Comparison of ENCODE assay signal across 14 cellular contexts in genomic region chr1:10540277-10541005, GRCh38.
DNase-seq lines count a peak whose midpoint lies in the region; ATAC-seq, FAIRE-seq and TF ChIP-seq lines count a peak whose summit lies in the region.
"Had no signal": no experiment of that assay in that cellular context is flagged by ENCODE, and none has a peak within 500 bp of the region (broad histone marks: within the 10 kb centered on the region; RNA-seq: fewer than 3 reads in every experiment).

No MANE protein-coding gene starts in this region.

- 90% methylated on average over 9 of the region's 9 CpGs for WGBS in SK-N-SH (ENCODE audit: low lambda C conversion rate)
- WGBS in endodermal cell (ENCODE audit: insufficient coverage in 1 of 2, insufficient read length in 1 of 2), 2 experiments: 59 to 66% methylated on average over 5 to 9 of the region's 9 CpGs
- 29 to 33% methylated on average over 9 of the region's 9 CpGs for WGBS in thyroid gland, 2 donors
- WGBS in lower leg skin, 2 donors: 74 to 76% methylated on average over 9 of the region's 9 CpGs

- H3K27me3 Mint-ChIP-seq in endodermal cell (ENCODE audit: insufficient read depth): no peaks in the 10 kb centered on the region
- no peaks in the 10 kb centered on the region for H3K27me3 Mint-ChIP-seq in activated CD8-positive, alpha-beta T cell treated with anti-CD3 and anti-CD28 coated beads, Interleukin-2, amount 10 ng/mL, durations not matched to agents 7 days and 5 days (ENCODE audit: low read depth)

- no peak for TF ChIP-seq EP300 in SK-N-SH (IDR thresholded peaks at IDR 0.05; ENCODE audit: borderline replicate concordance in 1 of 2, low read depth in 1 of 2, low read length in 1 of 2)

- DNase-seq in SK-N-SH (peak; percentile 54), endodermal cell (no peak), kidney (no peak), thyroid gland (peak; percentile 63 to 66), lower leg skin (ENCODE audit: low spot score in 2 of 2) (no peak)
- DNase-seq in activated CD8-positive, alpha-beta T cell treated with anti-CD3 and anti-CD28 coated beads, Interleukin-2, amount 10 ng/mL, durations not matched to agents 7 days and 5 days: no peak
- DNase-seq: HCEC 1CT, left colon, testis had no signal

- H3K4me1 Mint-ChIP-seq in endodermal cell: peaks cover 36% of the 10 kb centered on the region
- H3K4me1 Mint-ChIP-seq in activated CD8-positive, alpha-beta T cell treated with anti-CD3 and anti-CD28 coated beads, Interleukin-2, amount 10 ng/mL, durations not matched to agents 7 days and 5 days (ENCODE audit: low read depth): peaks cover 38% of the 10 kb centered on the region

- CTCF ChIA-PET in SK-N-SH (lab: Yijun Ruan, JAX): interaction anchor here (1.2 to 1.3 kb wide), 2 partner anchors 27 to 33 kb away, joined by 3 to 4 read pairs; no protein-coding TSS in a partner anchor
- CTCF ChIA-PET in activated CD8-positive, alpha-beta T cell treated with anti-CD3 and anti-CD28 coated beads, Interleukin-2, amount 10 ng/mL, durations not matched to agents 7 days and 5 days (lab: Charles Lee): interaction anchor here (1.0 to 1.9 kb wide), 4 partner anchors 9 to 32 kb away, joined by 3 to 6 read pairs (median 4); no protein-coding TSS in a partner anchor

- H3K9me3 Mint-ChIP-seq in endodermal cell: no peaks in the 10 kb centered on the region
- H3K9me3 Mint-ChIP-seq in activated CD8-positive, alpha-beta T cell treated with anti-CD3 and anti-CD28 coated beads, Interleukin-2, amount 10 ng/mL, durations not matched to agents 7 days and 5 days (ENCODE audit: insufficient read depth): no peaks in the 10 kb centered on the region

- no peaks in the 10 kb centered on the region for H3K9me2 ChIP-seq in SK-N-SH

- ATAC-seq in SK-N-SH treated with all-trans-retinoic acid at 6 μM for 48 hours: no peak
- no peak for ATAC-seq in HG03432 (IDR thresholded peaks at IDR 0.05; ENCODE audit: unreplicated experiment)
- no peak for ATAC-seq in activated CD8-positive, alpha-beta T cell treated with anti-CD3 and anti-CD28 coated beads, Interleukin-2, amount 10 ng/mL, durations not matched to agents 7 days and 5 days
- ATAC-seq: A549, left colon had no signal

- FAIRE-seq in kidney (lab: Jason Lieb, UNC): no peak
- FAIRE-seq: A549, frontal cortex, GM18507 had no signal

- no peak overlapping the region for H3K4me3 ChIP-seq in SK-N-SH (ENCODE audit: low read depth in 2 of 2, low read length in 1 of 2)
- H3K4me3 ChIP-seq in endodermal cell (ENCODE audit: low read length): no peak overlapping the region
- no peak overlapping the region for H3K4me3 ChIP-seq in kidney (ENCODE audit: low read length in 2 of 2)
- H3K4me3 ChIP-seq in thyroid gland (replicated peaks in 1 of 3): no peak overlapping the region
- H3K4me3 ChIP-seq in lower leg skin (ENCODE audit: low read depth, poor library complexity, severe bottlenecking): no peak overlapping the region
- H3K4me3 ChIP-seq: A549 had no signal

- intact Hi-C loops in kidney (cut with DNase I): no loop called here
- intact Hi-C loops in thyroid gland (cut with DNase I): no loop called here
- intact Hi-C loops in lower leg skin (cut with DNase I; ENCODE audit: low total_unique reads): no loop called here

- no peak for TF ChIP-seq RAD21 in SK-N-SH (IDR thresholded peaks at IDR 0.05; ENCODE audit: low read length)

- H3F3A ChIP-seq in SK-N-SH (replicated peaks; ENCODE audit: insufficient read depth): no peaks in the 10 kb centered on the region

- peak overlapping the region; percentile 74 for H3K27ac Mint-ChIP-seq in endodermal cell
- no peak overlapping the region for H3K27ac Mint-ChIP-seq in activated CD8-positive, alpha-beta T cell treated with anti-CD3 and anti-CD28 coated beads, Interleukin-2, amount 10 ng/mL, durations not matched to agents 7 days and 5 days

- H3K4me1 ChIP-seq in SK-N-SH (ENCODE audit: control insufficient read depth in 1 of 2, insufficient read depth in 2 of 2, low read depth in 1 of 2, low read length in 1 of 2): peaks cover 7 to 32% of the 10 kb centered on the region in 2 experiments; a peak in 3 of 4 replicates
- H3K4me1 ChIP-seq in endodermal cell (ENCODE audit: control insufficient read depth, insufficient read depth, low read length): no peaks in the 10 kb centered on the region
- H3K4me1 ChIP-seq in kidney (ENCODE audit: control insufficient read depth in 1 of 2, insufficient read depth in 1 of 2, low read depth in 1 of 2, low read length in 2 of 2): peaks cover 0 to 4% of the 10 kb centered on the region in 2 donors
- H3K4me1 ChIP-seq in thyroid gland: peaks cover 17 to 26% of the 10 kb centered on the region in 2 donors
- H3K4me1 ChIP-seq: A549 had no signal

- TF ChIP-seq POLR2A in thyroid gland (IDR thresholded peaks at IDR 0.05): no peak
- TF ChIP-seq POLR2A in lower leg skin (IDR thresholded peaks at IDR 0.05): no peak

- POLR2A ChIA-PET in SK-N-SH (lab: Yijun Ruan, JAX): no interaction called here
- POLR2A ChIA-PET in activated CD8-positive, alpha-beta T cell treated with anti-CD3 and anti-CD28 coated beads, Interleukin-2, amount 10 ng/mL, durations not matched to agents 7 days and 5 days (lab: Charles Lee): interaction anchor here (1.5 kb wide), 1 partner anchor 10 kb away, joined by 3 read pairs; no protein-coding TSS in a partner anchor

- H3K27me3 ChIP-seq in SK-N-SH (ENCODE audit: insufficient read depth) (no peaks in the 10 kb centered on the region), endodermal cell (ENCODE audit: control insufficient read depth, insufficient read depth, low read length, poor library complexity, severe bottlenecking) (no peaks in the 10 kb centered on the region), thyroid gland (no peaks in the 10 kb centered on the region)
- H3K27me3 ChIP-seq: testis had no signal

- TF ChIP-seq CTCF in SK-N-SH (IDR thresholded peaks at IDR 0.05) (no peak), endodermal cell (conservative IDR thresholded peaks at IDR 0.05) (no peak), kidney (IDR thresholded peaks at IDR 0.05; ENCODE audit: borderline replicate concordance, extremely low read depth, insufficient read depth) (no peak), thyroid gland (IDR thresholded peaks at IDR 0.05) (no peak), lower leg skin (IDR thresholded peaks at IDR 0.05) (no peak)

- no peak overlapping the region for H3K4me2 ChIP-seq in SK-N-SH
- H3K4me2 ChIP-seq: A549 had no signal

- H3K36me3 Mint-ChIP-seq in endodermal cell (ENCODE audit: low read depth): peaks cover 31% of the 10 kb centered on the region
- H3K36me3 Mint-ChIP-seq in activated CD8-positive, alpha-beta T cell treated with anti-CD3 and anti-CD28 coated beads, Interleukin-2, amount 10 ng/mL, durations not matched to agents 7 days and 5 days (ENCODE audit: low read depth): peaks cover 23% of the 10 kb centered on the region

- peak overlapping the region; percentile 13 for H3K4me3 Mint-ChIP-seq in endodermal cell
- no peak overlapping the region for H3K4me3 Mint-ChIP-seq in activated CD8-positive, alpha-beta T cell treated with anti-CD3 and anti-CD28 coated beads, Interleukin-2, amount 10 ng/mL, durations not matched to agents 7 days and 5 days

- H3K27ac ChIP-seq in SK-N-SH (ENCODE audit: low read depth in 2 of 2, low read length in 1 of 2) (no peak overlapping the region; a peak in 1 of 4 replicates), endodermal cell (ENCODE audit: low read depth, low read length) (no peak overlapping the region), kidney (ENCODE audit: low read depth in 2 of 2, low read length in 2 of 2) (peak overlapping the region; percentile 24 to 25), thyroid gland (peak overlapping the region; percentile 67 to 83 (median 79))
- H3K27ac ChIP-seq: A549, testis had no signal

- H3K36me3 ChIP-seq in SK-N-SH (replicated peaks in 1 of 2; ENCODE audit: control insufficient read depth in 1 of 2, insufficient read depth in 2 of 2, low read length in 1 of 2): peaks cover 12 to 27% of the 10 kb centered on the region in 2 experiments
- peaks cover 33% of the 10 kb centered on the region for H3K36me3 ChIP-seq in endodermal cell (ENCODE audit: control insufficient read depth, insufficient read depth, low read length)
- H3K36me3 ChIP-seq in kidney (ENCODE audit: control insufficient read depth in 1 of 2, insufficient read depth in 2 of 2, low read length in 2 of 2): peaks cover 0 to 4% of the 10 kb centered on the region in 2 donors
- H3K36me3 ChIP-seq in thyroid gland: no peaks in the 10 kb centered on the region

- no peaks in the 10 kb centered on the region for H3K79me2 ChIP-seq in SK-N-SH (ENCODE audit: insufficient read depth)

- H3K9ac ChIP-seq in SK-N-SH (no peak overlapping the region), endodermal cell (ENCODE audit: extremely low read depth, low read length, poor library complexity, severe bottlenecking) (no peak overlapping the region), kidney (ENCODE audit: low read length in 2 of 2) (no peak overlapping the region)

- H3K9me3 ChIP-seq in SK-N-SH: no peaks in the 10 kb centered on the region
- H3K9me3 ChIP-seq in endodermal cell (ENCODE audit: control insufficient read depth, low read length): no peaks in the 10 kb centered on the region
- no peaks in the 10 kb centered on the region for H3K9me3 ChIP-seq in kidney (ENCODE audit: control insufficient read depth in 1 of 2, low read length in 2 of 2)
- no peaks in the 10 kb centered on the region for H3K9me3 ChIP-seq in thyroid gland
- H3K9me3 ChIP-seq: A549, testis had no signal

- H2AFZ ChIP-seq in SK-N-SH (ENCODE audit: low read depth): no peak overlapping the region

- H4K20me1 ChIP-seq in SK-N-SH (ENCODE audit: insufficient read depth): no peaks in the 10 kb centered on the region

TF ChIP-seq in SK-N-SH, 30 proteins besides CTCF, POLR2A, EP300 and RAD21 (continues in another document):
- TF ChIP-seq, protein P1, sequence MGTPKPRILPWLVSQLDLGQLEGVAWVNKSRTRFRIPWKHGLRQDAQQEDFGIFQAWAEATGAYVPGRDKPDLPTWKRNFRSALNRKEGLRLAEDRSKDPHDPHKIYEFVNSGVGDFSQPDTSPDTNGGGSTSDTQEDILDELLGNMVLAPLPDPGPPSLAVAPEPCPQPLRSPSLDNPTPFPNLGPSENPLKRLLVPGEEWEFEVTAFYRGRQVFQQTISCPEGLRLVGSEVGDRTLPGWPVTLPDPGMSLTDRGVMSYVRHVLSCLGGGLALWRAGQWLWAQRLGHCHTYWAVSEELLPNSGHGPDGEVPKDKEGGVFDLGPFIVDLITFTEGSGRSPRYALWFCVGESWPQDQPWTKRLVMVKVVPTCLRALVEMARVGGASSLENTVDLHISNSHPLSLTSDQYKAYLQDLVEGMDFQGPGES (IDR thresholded peaks at IDR 0.05; ENCODE audit: low read depth, low read length): no peak

TF ChIP-seq in SK-N-SH treated with all-trans-retinoic acid at 6 μM for 48 hours, 23 proteins besides CTCF, POLR2A, EP300 and RAD21 (continues in another document):
- TF ChIP-seq ZC3H10 (CRISPR knock-in tag; IDR thresholded peaks at IDR 0.05): no peak
- no peak for TF ChIP-seq TCF4 (CRISPR knock-in tag; IDR thresholded peaks at IDR 0.05; ENCODE audit: borderline replicate concordance)
- no peak for TF ChIP-seq PPARA (CRISPR knock-in tag; IDR thresholded peaks at IDR 0.05; ENCODE audit: borderline replicate concordance)
- TF ChIP-seq ZNF70 (CRISPR knock-in tag; IDR thresholded peaks at IDR 0.05): no peak
- no peak for TF ChIP-seq ESRRG (CRISPR knock-in tag; IDR thresholded peaks at IDR 0.05)
- no peak for TF ChIP-seq GLIS3 (CRISPR knock-in tag; IDR thresholded peaks at IDR 0.05)

Comparison
In these comparisons a context has a peak if more than half of its experiments do, and no peak if none do; other contexts are left out.
1. DNase-seq: peak in SK-N-SH (single experiment) and thyroid gland (2 of 2); none in endodermal cell (single experiment), kidney (single experiment), lower leg skin (0 of 2) and activated CD8-positive, alpha-beta T cell treated with anti-CD3 and anti-CD28 coated beads, Interleukin-2, amount 10 ng/mL, durations not matched to agents 7 days and 5 days (single experiment).
2. H3K27ac ChIP-seq: peak in kidney (2 of 2) and thyroid gland (3 of 3); none in SK-N-SH (0 of 2) and endodermal cell (single experiment).